24 cellular contexts compared by ENCODE assay signal in genomic region chr19:42086770-42087550, GRCh38. TPM values are rescaled to one million over a fixed set of nuclear protein-coding genes. Genes with fewer than 3 reads are reported as not detected.
DNase-seq lines count a peak whose midpoint lies in the region; ATAC-seq, FAIRE-seq and TF ChIP-seq lines count a peak whose summit lies in the region.
"Had no signal": no experiment of that assay in that cellular context is flagged by ENCODE, and none has a peak within 500 bp of the region (broad histone marks: within the 10 kb centered on the region; RNA-seq: fewer than 3 reads in every experiment).

No MANE protein-coding gene starts in this region.

- peaks cover 10 to 27% (median 22%) of the 10 kb centered on the region in 11 experiments; a peak in 21 of 22 replicates for H4K20me1 ChIP-seq in BLaER1 treated with 17β-estradiol and CSF1 and Interleukin-3, amounts not matched to agents 10 nM and 100 nM

- H3K27ac ChIP-seq in BLaER1 treated with 17β-estradiol and CSF1 and Interleukin-3, amounts not matched to agents 10 nM and 100 nM: peak overlapping the region in 2 of 11 experiments; percentile 2 to 6; a peak in 2 of 22 replicates
- H3K27ac ChIP-seq: ascending aorta, uterus had no signal

- H3K27me3 Mint-ChIP-seq in nephron progenitor cell (ENCODE audit: low read depth, poor library complexity) (peaks cover 5% of the 10 kb centered on the region), endothelial cell (ENCODE audit: unreplicated experiment) (no peaks in the 10 kb centered on the region)
- H3K27me3 Mint-ChIP-seq: activated CD8-positive, alpha-beta T cell treated with anti-CD3 and anti-CD28 coated beads for 36 hours; activated naive CD8-positive, alpha-beta T cell treated with anti-CD3 and anti-CD28 coated beads, Interleukin-2, amount 10 ng/mL, durations not matched to agents 7 days and 5 days; CD4-positive, CD25-positive, alpha-beta regulatory T cell had no signal

- ATAC-seq in HG02678 (IDR thresholded peaks at IDR 0.05; ENCODE audit: unreplicated experiment): no peak
- ATAC-seq: activated CD8-positive, alpha-beta T cell treated with anti-CD3 and anti-CD28 coated beads for 36 hours; right cardiac atrium; SK-N-SH treated with all-trans-retinoic acid at 6 μM for 48 hours had no signal

- no peak overlapping the region for H3K9ac ChIP-seq in BLaER1 treated with 17β-estradiol and CSF1 and Interleukin-3, amounts not matched to agents 10 nM and 100 nM

- peaks cover 8 to 31% (median 23%) of the 10 kb centered on the region in 11 experiments; a peak in 20 of 22 replicates for H3K36me3 ChIP-seq in BLaER1 treated with 17β-estradiol and CSF1 and Interleukin-3, amounts not matched to agents 10 nM and 100 nM
- H3K36me3 ChIP-seq: thoracic aorta, uterus had no signal

- H3K4me1 ChIP-seq in BLaER1 treated with 17β-estradiol and CSF1 and Interleukin-3, amounts not matched to agents 10 nM and 100 nM: peaks cover 45 to 68% (median 60%) of the 10 kb centered on the region in 10 experiments
- H3K4me1 ChIP-seq: uterus had no signal

- H3K27ac Mint-ChIP-seq in nephron progenitor cell (no peak overlapping the region), endothelial cell (ENCODE audit: unreplicated experiment) (no peak overlapping the region)
- H3K27ac Mint-ChIP-seq: activated CD8-positive, alpha-beta T cell treated with anti-CD3 and anti-CD28 coated beads for 36 hours; activated naive CD8-positive, alpha-beta T cell treated with anti-CD3 and anti-CD28 coated beads, Interleukin-2, amount 10 ng/mL, durations not matched to agents 7 days and 5 days; nephron had no signal

- no peak for TF ChIP-seq CTCF in astrocyte of the spinal cord (IDR thresholded peaks at IDR 0.05; ENCODE audit: low read depth, low read length)
- no peak for TF ChIP-seq CTCF in nephron progenitor cell (IDR thresholded peaks at IDR 0.05)
- TF ChIP-seq CTCF in endothelial cell (IDR thresholded peaks at IDR 0.05; ENCODE audit: unreplicated experiment): no peak

- H3K9me3 ChIP-seq in BLaER1 treated with 17β-estradiol and CSF1 and Interleukin-3, amounts not matched to agents 10 nM and 100 nM (replicated peaks in 1 of 11): no peaks in the 10 kb centered on the region
- H3K9me3 ChIP-seq: ascending aorta, thoracic aorta, uterus had no signal

- no peaks in the 10 kb centered on the region for H3K9me3 Mint-ChIP-seq in nephron progenitor cell
- no peaks in the 10 kb centered on the region for H3K9me3 Mint-ChIP-seq in endothelial cell (ENCODE audit: unreplicated experiment)
- H3K9me3 Mint-ChIP-seq: activated CD8-positive, alpha-beta T cell treated with anti-CD3 and anti-CD28 coated beads for 36 hours; activated naive CD8-positive, alpha-beta T cell treated with anti-CD3 and anti-CD28 coated beads, Interleukin-2, amount 10 ng/mL, durations not matched to agents 7 days and 5 days; CD4-positive, CD25-positive, alpha-beta regulatory T cell; nephron had no signal

- in situ Hi-C loops in astrocyte of the spinal cord (cut with HindIII; ENCODE audit: low sequenced_read_pairs): no loop called here

- H3K27me3 ChIP-seq in BLaER1 treated with 17β-estradiol and CSF1 and Interleukin-3, amounts not matched to agents 10 nM and 100 nM: no peaks in the 10 kb centered on the region
- H3K27me3 ChIP-seq: ascending aorta, uterus had no signal

- DNase-seq in GM18507 (ENCODE audit: extremely low spot score, insufficient read length, low read depth) (no peak), astrocyte of the spinal cord (ENCODE audit: low read depth, low spot score) (peak; percentile 84), nephron progenitor cell (no peak), NCI-H2029 treated with DMSO at 0.1 percent for 48 hours (lab: John Stamatoyannopoulos, UW) (no peak), endothelial cell (ENCODE audit: low spot score) (no peak), SW480 (ENCODE audit: low spot score) (no peak)
- DNase-seq: activated CD8-positive, alpha-beta T cell treated with anti-CD3 and anti-CD28 coated beads for 36 hours; activated gamma-delta T cell; activated naive CD8-positive, alpha-beta T cell treated with anti-CD3 and anti-CD28 coated beads, Interleukin-2, amount 10 ng/mL, durations not matched to agents 7 days and 5 days; CD4-positive, CD25-positive, alpha-beta regulatory T cell; EL; islet precursor cell; NCI-H446 treated with DMSO at 0.1 percent for 48 hours; right cardiac atrium; stimulated activated CD4-positive, alpha-beta T cell treated with anti-CD3 and anti-CD28 coated beads, Interleukin-4, amount 100 ng/mL, for 1 hour; T-helper 2 cell; uterus had no signal

- no peak overlapping the region for H3K4me3 ChIP-seq in BLaER1 treated with 17β-estradiol and CSF1 and Interleukin-3, amounts not matched to agents 10 nM and 100 nM
- H3K4me3 ChIP-seq in astrocyte of the spinal cord (ENCODE audit: low read depth, low read length): no peak overlapping the region
- H3K4me3 ChIP-seq: ascending aorta, thoracic aorta, uterus had no signal

- H3K36me3 Mint-ChIP-seq in nephron progenitor cell (ENCODE audit: low read depth) (peaks cover 23% of the 10 kb centered on the region), endothelial cell (ENCODE audit: low read depth, unreplicated experiment) (peaks cover under 1% of the 10 kb centered on the region)

- peak overlapping the region in 9 of 11 experiments; percentile 15 to 99 (median 41); a peak in 12 of 22 replicates for H3K4me2 ChIP-seq in BLaER1 treated with 17β-estradiol and CSF1 and Interleukin-3, amounts not matched to agents 10 nM and 100 nM

- peak overlapping the region; percentile 55 for H3K4me3 Mint-ChIP-seq in nephron progenitor cell
- no peak overlapping the region for H3K4me3 Mint-ChIP-seq in endothelial cell (ENCODE audit: unreplicated experiment)
- H3K4me3 Mint-ChIP-seq: activated CD8-positive, alpha-beta T cell treated with anti-CD3 and anti-CD28 coated beads for 36 hours; activated naive CD8-positive, alpha-beta T cell treated with anti-CD3 and anti-CD28 coated beads, Interleukin-2, amount 10 ng/mL, durations not matched to agents 7 days and 5 days; CD4-positive, CD25-positive, alpha-beta regulatory T cell; nephron had no signal

- peak; percentile 12 for FAIRE-seq in GM18507 (lab: Jason Lieb, UNC)
- FAIRE-seq: D721Med had no signal

- H3K4me1 Mint-ChIP-seq in nephron progenitor cell (peaks cover 52% of the 10 kb centered on the region), endothelial cell (ENCODE audit: unreplicated experiment) (peaks cover 10% of the 10 kb centered on the region)
- H3K4me1 Mint-ChIP-seq: nephron had no signal

RNA-seq across cellular contexts. Expression of gene ZNF574, which starts 11.0 kb away (rescaled TPM):
- 19.7 TPM for total RNA-seq in endothelial cell (ENCODE audit: unreplicated experiment)

RNA-seq across cellular contexts. Expression of gene GRIK5, which starts 17.0 kb away (rescaled TPM):
- total RNA-seq in endothelial cell (ENCODE audit: unreplicated experiment): 18.4 TPM

RNA-seq across cellular contexts. Expression of gene POU2F2, which starts 45.3 kb away (rescaled TPM):
- total RNA-seq in endothelial cell (ENCODE audit: unreplicated experiment): 5.7 TPM
- total RNA-seq: ascending aorta had no signal
